In the genomic region with DNA sequence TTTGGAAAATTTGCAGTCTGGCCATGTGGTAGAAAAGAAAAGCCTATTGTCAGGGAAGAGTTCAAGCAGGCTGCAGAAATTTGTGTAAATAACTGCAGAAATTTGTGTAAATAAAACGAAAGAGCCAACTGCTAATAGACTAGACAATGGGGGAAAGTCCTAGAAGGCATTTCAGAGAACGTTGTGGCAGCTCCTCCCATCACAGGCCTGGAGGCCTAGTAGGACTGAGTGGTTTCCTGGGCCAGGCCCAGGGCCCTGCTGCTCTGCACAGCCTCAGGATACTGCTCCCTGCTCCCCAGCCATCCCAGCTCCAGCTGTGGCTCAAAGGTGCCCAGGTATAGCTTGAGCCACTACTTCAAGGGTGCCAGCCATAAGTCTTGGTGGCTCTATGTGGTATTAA, we compare ENCODE assay signal across 2 cellular contexts.
A peak's percentile ranks its signal among the peaks of the same experiment; 100 is the strongest.
TF ChIP-seq lines count a peak whose summit lies in the region.

No MANE protein-coding gene starts in this region.

TF ChIP-seq in WTC11, 78 proteins besides CTCF, POLR2A, EP300 and RAD21:
- TF ChIP-seq AFF4 (CRISPR knock-in tag; IDR thresholded peaks at IDR 0.05; ENCODE audit: borderline replicate concordance): no peak
- no peak for TF ChIP-seq ZNF423 (CRISPR knock-in tag; IDR thresholded peaks at IDR 0.05)
- TF ChIP-seq NR3C1 (CRISPR knock-in tag; conservative IDR thresholded peaks at IDR 0.05; ENCODE audit: low read depth): no peak
- TF ChIP-seq ZNF671 (CRISPR knock-in tag; IDR thresholded peaks at IDR 0.05): no peak
- TF ChIP-seq SP1 (CRISPR knock-in tag; conservative IDR thresholded peaks at IDR 0.05): no peak
- TF ChIP-seq ZBTB21 (CRISPR knock-in tag; IDR thresholded peaks at IDR 0.05; ENCODE audit: borderline replicate concordance): no peak
- TF ChIP-seq, protein P1, sequence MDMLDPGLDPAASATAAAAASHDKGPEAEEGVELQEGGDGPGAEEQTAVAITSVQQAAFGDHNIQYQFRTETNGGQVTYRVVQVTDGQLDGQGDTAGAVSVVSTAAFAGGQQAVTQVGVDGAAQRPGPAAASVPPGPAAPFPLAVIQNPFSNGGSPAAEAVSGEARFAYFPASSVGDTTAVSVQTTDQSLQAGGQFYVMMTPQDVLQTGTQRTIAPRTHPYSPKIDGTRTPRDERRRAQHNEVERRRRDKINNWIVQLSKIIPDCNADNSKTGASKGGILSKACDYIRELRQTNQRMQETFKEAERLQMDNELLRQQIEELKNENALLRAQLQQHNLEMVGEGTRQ (CRISPR knock-in tag; IDR thresholded peaks at IDR 0.05): no peak
- TF ChIP-seq, protein P2, sequence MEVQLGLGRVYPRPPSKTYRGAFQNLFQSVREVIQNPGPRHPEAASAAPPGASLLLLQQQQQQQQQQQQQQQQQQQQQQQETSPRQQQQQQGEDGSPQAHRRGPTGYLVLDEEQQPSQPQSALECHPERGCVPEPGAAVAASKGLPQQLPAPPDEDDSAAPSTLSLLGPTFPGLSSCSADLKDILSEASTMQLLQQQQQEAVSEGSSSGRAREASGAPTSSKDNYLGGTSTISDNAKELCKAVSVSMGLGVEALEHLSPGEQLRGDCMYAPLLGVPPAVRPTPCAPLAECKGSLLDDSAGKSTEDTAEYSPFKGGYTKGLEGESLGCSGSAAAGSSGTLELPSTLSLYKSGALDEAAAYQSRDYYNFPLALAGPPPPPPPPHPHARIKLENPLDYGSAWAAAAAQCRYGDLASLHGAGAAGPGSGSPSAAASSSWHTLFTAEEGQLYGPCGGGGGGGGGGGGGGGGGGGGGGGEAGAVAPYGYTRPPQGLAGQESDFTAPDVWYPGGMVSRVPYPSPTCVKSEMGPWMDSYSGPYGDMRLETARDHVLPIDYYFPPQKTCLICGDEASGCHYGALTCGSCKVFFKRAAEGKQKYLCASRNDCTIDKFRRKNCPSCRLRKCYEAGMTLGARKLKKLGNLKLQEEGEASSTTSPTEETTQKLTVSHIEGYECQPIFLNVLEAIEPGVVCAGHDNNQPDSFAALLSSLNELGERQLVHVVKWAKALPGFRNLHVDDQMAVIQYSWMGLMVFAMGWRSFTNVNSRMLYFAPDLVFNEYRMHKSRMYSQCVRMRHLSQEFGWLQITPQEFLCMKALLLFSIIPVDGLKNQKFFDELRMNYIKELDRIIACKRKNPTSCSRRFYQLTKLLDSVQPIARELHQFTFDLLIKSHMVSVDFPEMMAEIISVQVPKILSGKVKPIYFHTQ (CRISPR knock-in tag; IDR thresholded peaks at IDR 0.05): no peak
- TF ChIP-seq NFYB (CRISPR knock-in tag; conservative IDR thresholded peaks at IDR 0.05; ENCODE audit: low read depth): no peak
- no peak for TF ChIP-seq ZNF219 (CRISPR knock-in tag; IDR thresholded peaks at IDR 0.05; ENCODE audit: borderline replicate concordance)
- TF ChIP-seq, protein P3, sequence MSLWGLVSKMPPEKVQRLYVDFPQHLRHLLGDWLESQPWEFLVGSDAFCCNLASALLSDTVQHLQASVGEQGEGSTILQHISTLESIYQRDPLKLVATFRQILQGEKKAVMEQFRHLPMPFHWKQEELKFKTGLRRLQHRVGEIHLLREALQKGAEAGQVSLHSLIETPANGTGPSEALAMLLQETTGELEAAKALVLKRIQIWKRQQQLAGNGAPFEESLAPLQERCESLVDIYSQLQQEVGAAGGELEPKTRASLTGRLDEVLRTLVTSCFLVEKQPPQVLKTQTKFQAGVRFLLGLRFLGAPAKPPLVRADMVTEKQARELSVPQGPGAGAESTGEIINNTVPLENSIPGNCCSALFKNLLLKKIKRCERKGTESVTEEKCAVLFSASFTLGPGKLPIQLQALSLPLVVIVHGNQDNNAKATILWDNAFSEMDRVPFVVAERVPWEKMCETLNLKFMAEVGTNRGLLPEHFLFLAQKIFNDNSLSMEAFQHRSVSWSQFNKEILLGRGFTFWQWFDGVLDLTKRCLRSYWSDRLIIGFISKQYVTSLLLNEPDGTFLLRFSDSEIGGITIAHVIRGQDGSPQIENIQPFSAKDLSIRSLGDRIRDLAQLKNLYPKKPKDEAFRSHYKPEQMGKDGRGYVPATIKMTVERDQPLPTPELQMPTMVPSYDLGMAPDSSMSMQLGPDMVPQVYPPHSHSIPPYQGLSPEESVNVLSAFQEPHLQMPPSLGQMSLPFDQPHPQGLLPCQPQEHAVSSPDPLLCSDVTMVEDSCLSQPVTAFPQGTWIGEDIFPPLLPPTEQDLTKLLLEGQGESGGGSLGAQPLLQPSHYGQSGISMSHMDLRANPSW (CRISPR knock-in tag; conservative IDR thresholded peaks at IDR 0.05; ENCODE audit: low read depth): no peak

TF ChIP-seq in HepG2, 621 proteins besides CTCF, POLR2A, EP300 and RAD21 (continues in another document):
- no peak for TF ChIP-seq ZNF282 (IDR thresholded peaks at IDR 0.05; ENCODE audit: partially characterized antibody)
- TF ChIP-seq ZMYM4 (CRISPR knock-in tag; IDR thresholded peaks at IDR 0.05): 0 out of 2 replicates have a peak, but pooled peaks have one; percentile 26
- TF ChIP-seq ZNF3 (CRISPR knock-in tag; IDR thresholded peaks at IDR 0.05): no peak
- TF ChIP-seq PAF1 (CRISPR knock-in tag; IDR thresholded peaks at IDR 0.05): no peak
- TF ChIP-seq IRF9 (CRISPR knock-in tag; IDR thresholded peaks at IDR 0.05; ENCODE audit: borderline replicate concordance): no peak
- TF ChIP-seq ZNF235 (CRISPR knock-in tag; IDR thresholded peaks at IDR 0.05; ENCODE audit: borderline replicate concordance): no peak
- peak; percentile 91 for TF ChIP-seq BCL6 (CRISPR knock-in tag; IDR thresholded peaks at IDR 0.05)
- TF ChIP-seq, protein P4, sequence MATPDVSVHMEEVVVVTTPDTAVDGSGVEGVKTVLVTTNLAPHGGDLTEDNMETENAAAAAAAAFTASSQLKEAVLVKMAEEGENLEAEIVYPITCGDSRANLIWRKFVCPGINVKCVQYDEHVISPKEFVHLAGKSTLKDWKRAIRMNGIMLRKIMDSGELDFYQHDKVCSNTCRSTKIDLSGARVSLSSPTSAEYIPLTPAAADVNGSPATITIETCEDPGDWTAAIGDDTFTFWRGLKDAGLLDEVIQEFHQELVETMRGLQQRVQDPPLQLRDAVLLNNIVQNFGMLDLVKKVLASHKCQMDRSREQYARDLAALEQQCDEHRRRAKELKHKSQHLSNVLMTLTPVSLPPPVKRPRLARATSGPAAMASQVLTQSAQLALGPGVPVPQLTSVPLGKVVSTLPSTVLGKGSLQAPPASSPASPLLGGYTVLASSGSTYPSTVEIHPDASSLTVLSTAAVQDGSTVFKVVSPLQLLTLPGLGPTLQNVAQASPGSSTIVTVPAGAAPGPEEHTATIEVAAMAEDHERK (CRISPR knock-in tag; IDR thresholded peaks at IDR 0.05; ENCODE audit: low read depth): no peak
- no peak for TF ChIP-seq ZNF350 (CRISPR knock-in tag; IDR thresholded peaks at IDR 0.05; ENCODE audit: borderline replicate concordance, low read depth)
- TF ChIP-seq KLF16 (CRISPR knock-in tag; IDR thresholded peaks at IDR 0.05): 0 out of 4 replicates have a peak, but pooled peaks of 1 of the 2 experiments have one; percentile 22
- peak; percentile 34 for TF ChIP-seq RARA (CRISPR knock-in tag; IDR thresholded peaks at IDR 0.05)
- TF ChIP-seq KDM3A (CRISPR knock-in tag; IDR thresholded peaks at IDR 0.05; ENCODE audit: low read depth): no peak
- no peak for TF ChIP-seq THAP11 (CRISPR knock-in tag; IDR thresholded peaks at IDR 0.05)
- TF ChIP-seq, protein P5, sequence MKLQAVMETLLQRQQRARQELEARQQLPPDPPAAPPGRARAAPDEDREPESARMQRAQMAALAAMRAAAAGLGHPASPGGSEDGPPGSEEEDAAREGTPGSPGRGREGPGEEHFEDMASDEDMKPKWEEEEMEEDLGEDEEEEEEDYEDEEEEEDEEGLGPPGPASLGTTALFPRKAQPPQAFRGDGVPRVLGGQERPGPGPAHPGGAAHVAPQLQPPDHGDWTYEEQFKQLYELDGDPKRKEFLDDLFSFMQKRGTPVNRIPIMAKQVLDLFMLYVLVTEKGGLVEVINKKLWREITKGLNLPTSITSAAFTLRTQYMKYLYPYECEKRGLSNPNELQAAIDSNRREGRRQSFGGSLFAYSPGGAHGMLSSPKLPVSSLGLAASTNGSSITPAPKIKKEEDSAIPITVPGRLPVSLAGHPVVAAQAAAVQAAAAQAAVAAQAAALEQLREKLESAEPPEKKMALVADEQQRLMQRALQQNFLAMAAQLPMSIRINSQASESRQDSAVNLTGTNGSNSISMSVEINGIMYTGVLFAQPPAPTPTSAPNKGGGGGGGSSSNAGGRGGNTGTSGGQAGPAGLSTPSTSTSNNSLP (IDR thresholded peaks at IDR 0.05; ENCODE audit: low read depth, low read length): no peak
- TF ChIP-seq KDM5B (CRISPR knock-in tag; IDR thresholded peaks at IDR 0.05; ENCODE audit: borderline replicate concordance): no peak
- TF ChIP-seq, protein P6, sequence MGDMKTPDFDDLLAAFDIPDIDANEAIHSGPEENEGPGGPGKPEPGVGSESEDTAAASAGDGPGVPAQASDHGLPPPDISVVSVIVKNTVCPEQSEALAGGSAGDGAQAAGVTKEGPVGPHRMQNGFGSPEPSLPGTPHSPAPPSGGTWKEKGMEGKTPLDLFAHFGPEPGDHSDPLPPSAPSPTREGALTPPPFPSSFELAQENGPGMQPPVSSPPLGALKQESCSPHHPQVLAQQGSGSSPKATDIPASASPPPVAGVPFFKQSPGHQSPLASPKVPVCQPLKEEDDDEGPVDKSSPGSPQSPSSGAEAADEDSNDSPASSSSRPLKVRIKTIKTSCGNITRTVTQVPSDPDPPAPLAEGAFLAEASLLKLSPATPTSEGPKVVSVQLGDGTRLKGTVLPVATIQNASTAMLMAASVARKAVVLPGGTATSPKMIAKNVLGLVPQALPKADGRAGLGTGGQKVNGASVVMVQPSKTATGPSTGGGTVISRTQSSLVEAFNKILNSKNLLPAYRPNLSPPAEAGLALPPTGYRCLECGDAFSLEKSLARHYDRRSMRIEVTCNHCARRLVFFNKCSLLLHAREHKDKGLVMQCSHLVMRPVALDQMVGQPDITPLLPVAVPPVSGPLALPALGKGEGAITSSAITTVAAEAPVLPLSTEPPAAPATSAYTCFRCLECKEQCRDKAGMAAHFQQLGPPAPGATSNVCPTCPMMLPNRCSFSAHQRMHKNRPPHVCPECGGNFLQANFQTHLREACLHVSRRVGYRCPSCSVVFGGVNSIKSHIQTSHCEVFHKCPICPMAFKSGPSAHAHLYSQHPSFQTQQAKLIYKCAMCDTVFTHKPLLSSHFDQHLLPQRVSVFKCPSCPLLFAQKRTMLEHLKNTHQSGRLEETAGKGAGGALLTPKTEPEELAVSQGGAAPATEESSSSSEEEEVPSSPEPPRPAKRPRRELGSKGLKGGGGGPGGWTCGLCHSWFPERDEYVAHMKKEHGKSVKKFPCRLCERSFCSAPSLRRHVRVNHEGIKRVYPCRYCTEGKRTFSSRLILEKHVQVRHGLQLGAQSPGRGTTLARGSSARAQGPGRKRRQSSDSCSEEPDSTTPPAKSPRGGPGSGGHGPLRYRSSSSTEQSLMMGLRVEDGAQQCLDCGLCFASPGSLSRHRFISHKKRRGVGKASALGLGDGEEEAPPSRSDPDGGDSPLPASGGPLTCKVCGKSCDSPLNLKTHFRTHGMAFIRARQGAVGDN (CRISPR knock-in tag; IDR thresholded peaks at IDR 0.05): peak; percentile 55
- TF ChIP-seq FOXA3 (CRISPR knock-in tag; IDR thresholded peaks at IDR 0.05): peak; percentile 62
- peak; percentile 56; the same call in 1 of the 2 replicates for TF ChIP-seq GATAD2A (CRISPR knock-in tag; IDR thresholded peaks at IDR 0.05)
- no peak for TF ChIP-seq ZNF552 (CRISPR knock-in tag; IDR thresholded peaks at IDR 0.05; ENCODE audit: borderline replicate concordance)
- peak; percentile 49 for TF ChIP-seq ZFX (CRISPR knock-in tag; IDR thresholded peaks at IDR 0.05; ENCODE audit: low read depth)
- 0 out of 2 replicates have a peak, but pooled peaks have one; percentile 38 for TF ChIP-seq HOMEZ (CRISPR knock-in tag; IDR thresholded peaks at IDR 0.05; ENCODE audit: low read depth)
- peak; percentile 70; the same call in 1 of the 2 replicates for TF ChIP-seq SOX5 (CRISPR knock-in tag; IDR thresholded peaks at IDR 0.05; ENCODE audit: borderline replicate concordance)
- no peak for TF ChIP-seq SOX13 (IDR thresholded peaks at IDR 0.05)
- peak in 1 of 2 experiments; percentile 80; a peak in 2 of 4 replicates for TF ChIP-seq SOX13 (CRISPR knock-in tag; conservative IDR thresholded peaks at IDR 0.05 in 1 of 2, IDR thresholded peaks at IDR 0.05 in 1 of 2)
- TF ChIP-seq POGZ (CRISPR knock-in tag; IDR thresholded peaks at IDR 0.05): peak; percentile 66
- 0 out of 2 replicates have a peak, but pooled peaks have one; percentile 23 for TF ChIP-seq HMGXB3 (CRISPR knock-in tag; IDR thresholded peaks at IDR 0.05; ENCODE audit: borderline replicate concordance)
